8 cellular contexts compared by ENCODE assay signal in the genomic region with DNA sequence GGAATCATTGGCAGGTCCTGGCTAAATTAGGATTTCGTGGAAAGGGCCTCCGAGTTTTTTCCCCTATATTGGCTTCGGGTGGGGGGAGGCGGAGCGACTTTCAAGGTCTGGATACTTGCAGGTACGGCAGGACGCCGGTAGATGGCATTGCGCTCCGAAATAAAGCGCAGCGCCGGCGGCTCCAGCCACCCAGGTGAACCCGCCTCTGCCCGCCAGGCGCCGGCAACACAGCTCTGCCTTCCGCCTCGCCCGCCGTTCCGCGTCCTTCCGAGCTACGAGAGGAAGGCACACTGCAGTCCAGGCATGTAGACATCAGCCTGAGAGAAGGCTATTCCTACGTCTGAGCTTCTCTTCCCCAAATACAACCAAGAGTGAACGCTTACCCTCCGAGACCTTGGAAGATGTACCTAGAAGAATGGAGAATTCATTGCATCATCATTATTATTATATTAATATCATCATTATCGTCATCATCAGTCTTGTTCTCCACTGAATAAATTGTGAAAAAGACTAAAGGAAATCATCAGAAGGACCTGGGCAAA.
DNase-seq lines count a peak whose midpoint lies in the region; ATAC-seq lines count a peak whose summit lies in the region.

No MANE protein-coding gene starts in this region.

- H3K4ac ChIP-seq in mesenchymal stem cell (ENCODE audit: low read depth in 1 of 2, low read length in 2 of 2) = no peak overlapping the region

- H2BK5ac ChIP-seq in mesenchymal stem cell (ENCODE audit: low read depth, low read length, poor library complexity, severe bottlenecking) = no peak overlapping the region

- H3K27ac ChIP-seq in CD4-positive, CD25-positive, alpha-beta regulatory T cell (ENCODE audit: insufficient read depth, low read length, poor library complexity, severe bottlenecking) = no peak overlapping the region
- no peak overlapping the region for H3K27ac ChIP-seq in effector memory CD4-positive, alpha-beta T cell (ENCODE audit: insufficient read depth, low read length, poor library complexity, severe bottlenecking)
- no peak overlapping the region for H3K27ac ChIP-seq in mesenchymal stem cell (ENCODE audit: low read length, poor library complexity, severe bottlenecking)

- H4K91ac ChIP-seq in mesenchymal stem cell (ENCODE audit: low read length) = no peak overlapping the region

- H3K4me2 ChIP-seq in mesenchymal stem cell (ENCODE audit: low read length, poor library complexity, severe bottlenecking) = peak overlapping the region; percentile 87

- H3K79me1 ChIP-seq in mesenchymal stem cell (replicated peaks; ENCODE audit: low read length, poor library complexity, severe bottlenecking) = no peaks in the 10 kb centered on the region

- ATAC-seq in CD4-positive, CD25-positive, alpha-beta regulatory T cell (ENCODE audit: low read depth in 2 of 2) = peak; percentile 59 to 79
- ATAC-seq in GM19452 (IDR thresholded peaks at IDR 0.05; ENCODE audit: unreplicated experiment) (peak; percentile 98), HG03558 (IDR thresholded peaks at IDR 0.05; ENCODE audit: extremely low read depth, unreplicated experiment) (peak; percentile 90)

- H4K8ac ChIP-seq in mesenchymal stem cell (ENCODE audit: low read length) = no peak overlapping the region

- H3K4me3 ChIP-seq in CD4-positive, CD25-positive, alpha-beta regulatory T cell (ENCODE audit: low read depth, low read length) = no peak overlapping the region
- H3K4me3 ChIP-seq in effector memory CD4-positive, alpha-beta T cell (ENCODE audit: insufficient read depth, low read depth, low read length, poor library complexity, severe bottlenecking) = no peak overlapping the region
- H3K4me3 ChIP-seq in mesenchymal stem cell (ENCODE audit: insufficient read depth in 1 of 2, low read depth in 1 of 2, low read length in 2 of 2) = peak overlapping the region; percentile 39 to 76

- peak overlapping the region in 1 of 4 donors; percentile 21 for H3K4me3 Mint-ChIP-seq in CD4-positive, CD25-positive, alpha-beta regulatory T cell
- peak overlapping the region; percentile 36 for H3K4me3 Mint-ChIP-seq in activated CD4-positive, alpha-beta memory T cell treated with anti-CD3 and anti-CD28 coated beads for 36 hours

- H3K4me1 ChIP-seq in CD4-positive, CD25-positive, alpha-beta regulatory T cell (ENCODE audit: control insufficient read depth, insufficient read depth, low read length, poor library complexity, severe bottlenecking) = peaks cover 16% of the 10 kb centered on the region
- peaks cover 14% of the 10 kb centered on the region for H3K4me1 ChIP-seq in effector memory CD4-positive, alpha-beta T cell (ENCODE audit: control insufficient read depth, insufficient read depth, low read length, poor library complexity, severe bottlenecking)
- peaks cover 4% of the 10 kb centered on the region for H3K4me1 ChIP-seq in mesenchymal stem cell (ENCODE audit: control insufficient read depth, insufficient read depth, low read depth, low read length)

- peaks cover 63% of the 10 kb centered on the region for H3K27me3 Mint-ChIP-seq in CD4-positive, CD25-positive, alpha-beta regulatory T cell
- H3K27me3 Mint-ChIP-seq in activated CD4-positive, alpha-beta memory T cell treated with anti-CD3 and anti-CD28 coated beads for 36 hours = peaks cover 57% of the 10 kb centered on the region

- no peak overlapping the region for H3K18ac ChIP-seq in mesenchymal stem cell (ENCODE audit: low read depth in 1 of 2, low read length in 2 of 2)

- H3K27ac Mint-ChIP-seq in CD4-positive, CD25-positive, alpha-beta regulatory T cell = no peak overlapping the region
- H3K27ac Mint-ChIP-seq in activated CD4-positive, alpha-beta memory T cell treated with anti-CD3 and anti-CD28 coated beads for 36 hours = no peak overlapping the region

- POLR2A ChIA-PET in activated CD4-positive, alpha-beta memory T cell treated with anti-CD3 and anti-CD28 coated beads for 36 hours (lab: Charles Lee) = interaction anchor here (0.7 kb wide), 1 partner anchor 521 kb away, joined by 3 read pairs; no protein-coding TSS in a partner anchor

- no peak overlapping the region for H2BK12ac ChIP-seq in mesenchymal stem cell (ENCODE audit: low read length in 2 of 2)

- H3K9me3 ChIP-seq in CD4-positive, CD25-positive, alpha-beta regulatory T cell (ENCODE audit: control insufficient read depth in 2 of 2, low read length in 2 of 2) = no peaks in the 10 kb centered on the region
- no peaks in the 10 kb centered on the region for H3K9me3 ChIP-seq in effector memory CD4-positive, alpha-beta T cell (ENCODE audit: control insufficient read depth, low read length)
- H3K9me3 ChIP-seq in mesenchymal stem cell (ENCODE audit: control insufficient read depth, low read length) = no peaks in the 10 kb centered on the region

- no peaks in the 10 kb centered on the region for H3K36me3 Mint-ChIP-seq in CD4-positive, CD25-positive, alpha-beta regulatory T cell
- H3K36me3 Mint-ChIP-seq in activated CD4-positive, alpha-beta memory T cell treated with anti-CD3 and anti-CD28 coated beads for 36 hours = no peaks in the 10 kb centered on the region

- no peak overlapping the region for H2BK15ac ChIP-seq in mesenchymal stem cell (ENCODE audit: low read depth, poor library complexity, severe bottlenecking)

- peaks cover 0 to 26% (median 12%) of the 10 kb centered on the region in 4 donors for H3K4me1 Mint-ChIP-seq in CD4-positive, CD25-positive, alpha-beta regulatory T cell
- H3K4me1 Mint-ChIP-seq in activated CD4-positive, alpha-beta memory T cell treated with anti-CD3 and anti-CD28 coated beads for 36 hours (ENCODE audit: low read depth) = peaks cover 21% of the 10 kb centered on the region

- H3K23ac ChIP-seq in mesenchymal stem cell (ENCODE audit: low read length in 2 of 2) = no peak overlapping the region

- no peaks in the 10 kb centered on the region for H3K36me3 ChIP-seq in CD4-positive, CD25-positive, alpha-beta regulatory T cell (ENCODE audit: control insufficient read depth, insufficient read depth, low read length)
- no peaks in the 10 kb centered on the region for H3K36me3 ChIP-seq in effector memory CD4-positive, alpha-beta T cell (ENCODE audit: control insufficient read depth, insufficient read depth, low read length)
- H3K36me3 ChIP-seq in mesenchymal stem cell (ENCODE audit: control insufficient read depth in 1 of 2, insufficient read depth in 2 of 2, low read depth in 1 of 2, low read length in 2 of 2) = no peaks in the 10 kb centered on the region

- H3K9ac ChIP-seq in mesenchymal stem cell (ENCODE audit: low read length) = peak overlapping the region; percentile 65

- H3K14ac ChIP-seq in mesenchymal stem cell (ENCODE audit: low read length in 2 of 2) = no peak overlapping the region

- no peak overlapping the region for H2BK120ac ChIP-seq in mesenchymal stem cell (ENCODE audit: low read depth, low read length)

- intact Hi-C loops in activated CD4-positive, alpha-beta memory T cell treated with anti-CD3 and anti-CD28 coated beads for 36 hours (cut with micrococcal nuclease) = loop anchor here (1.0 to 5.0 kb wide), 4 partner anchors 512 to 698 kb away; no protein-coding TSS in a partner anchor

- peak; percentile 5 to 80 (median 50) for DNase-seq in CD4-positive, CD25-positive, alpha-beta regulatory T cell
- DNase-seq in NCI-H526 treated with DMSO at 0.1 percent for 48 hours (lab: John Stamatoyannopoulos, UW) (peak; percentile 83), mesenchymal stem cell (peak; percentile 68)
- peak; percentile 84 for DNase-seq in activated CD4-positive, alpha-beta memory T cell treated with anti-CD3 and anti-CD28 coated beads for 36 hours
- peak in 2 of 3 donors; percentile 12 to 23 for DNase-seq in effector memory CD4-positive, alpha-beta T cell
- peak; percentile 42 for DNase-seq in stimulated activated CD8-positive, alpha-beta memory T cell treated with anti-CD3 and anti-CD28 coated beads, Interleukin-12 subunit alpha, Interleukin-12 subunit beta, amount 100 ng/mL, for 24 hours (ENCODE audit: extremely low read depth)

- WGBS in mesenchymal stem cell = under 1% methylated on average over 26 of the region's 30 CpGs

- no peak overlapping the region for H2AFZ ChIP-seq in mesenchymal stem cell (ENCODE audit: low read depth, low read length)

- CTCF ChIA-PET in activated CD4-positive, alpha-beta memory T cell treated with anti-CD3 and anti-CD28 coated beads for 36 hours (lab: Charles Lee) = interaction anchor here (0.6 to 4.4 kb wide), 16 partner anchors 9 to 596 kb away, joined by 3 to 38 read pairs (median 4); partner anchors contain the start of gene MECOM

- H3K27me3 ChIP-seq in CD4-positive, CD25-positive, alpha-beta regulatory T cell (ENCODE audit: control insufficient read depth, insufficient read depth, low read length) = peaks cover 32% of the 10 kb centered on the region
- H3K27me3 ChIP-seq in effector memory CD4-positive, alpha-beta T cell (replicated peaks; ENCODE audit: control insufficient read depth, insufficient read depth, low read length, poor library complexity, severe bottlenecking) = peaks cover 34% of the 10 kb centered on the region
- peaks cover 0 to 69% of the 10 kb centered on the region in 2 experiments for H3K27me3 ChIP-seq in mesenchymal stem cell (ENCODE audit: control insufficient read depth in 1 of 2, insufficient read depth in 1 of 2, low read length in 2 of 2)

- H2AK5ac ChIP-seq in mesenchymal stem cell (ENCODE audit: low read length, severe bottlenecking) = no peak overlapping the region

- peaks cover 0 to 10% (median 0%) of the 10 kb centered on the region in 7 donors for H3K9me3 Mint-ChIP-seq in CD4-positive, CD25-positive, alpha-beta regulatory T cell
- no peaks in the 10 kb centered on the region for H3K9me3 Mint-ChIP-seq in activated CD4-positive, alpha-beta memory T cell treated with anti-CD3 and anti-CD28 coated beads for 36 hours

Comparison
In these comparisons a context has a peak if more than half of its experiments do, and no peak if none do; other contexts are left out.
1. DNase-seq: peak in every context shown above with its lines; median percentile 84 in activated CD4-positive, alpha-beta memory T cell treated with anti-CD3 and anti-CD28 coated beads for 36 hours; 83 in NCI-H526 treated with DMSO at 0.1 percent for 48 hours; 68 in mesenchymal stem cell; 50 in CD4-positive, CD25-positive, alpha-beta regulatory T cell; 42 in stimulated activated CD8-positive, alpha-beta memory T cell treated with anti-CD3 and anti-CD28 coated beads, Interleukin-12 subunit alpha, Interleukin-12 subunit beta, amount 100 ng/mL, for 24 hours; 18 in effector memory CD4-positive, alpha-beta T cell.
2. H3K4me3 ChIP-seq: peak in mesenchymal stem cell (2 of 2); none in CD4-positive, CD25-positive, alpha-beta regulatory T cell (single experiment) and effector memory CD4-positive, alpha-beta T cell (single experiment).
3. Peak in every context shown above with its lines, with median percentiles within 50 percentile points of each other: ATAC-seq.